ENCODE assay signal across 16 cellular contexts in genomic region chr3:7734456-7734855, GRCh38.
"Had no signal": no experiment of that assay in that cellular context is flagged by ENCODE, and none has a peak within 500 bp of the region (broad histone marks: within the 10 kb centered on the region; RNA-seq: fewer than 3 reads in every experiment).

No MANE protein-coding gene starts in this region.

- H3K4me1 ChIP-seq: foreskin keratinocyte, upper lobe of left lung had no signal

- H3K4me3 ChIP-seq: cardiac muscle cell, upper lobe of left lung had no signal

- H3K4me1 Mint-ChIP-seq: memory B cell had no signal

- H3K27ac ChIP-seq: cardiac muscle cell, foreskin keratinocyte, upper lobe of left lung had no signal

- H3K27ac Mint-ChIP-seq: activated naive CD4-positive, alpha-beta T cell treated with anti-CD3 and anti-CD28 coated beads, Interleukin-2, amount 50 U/mL, for 72 hours; memory B cell; natural killer cell treated with Interleukin-12 subunit alpha and Interleukin-12 subunit beta and Interleukin-15 and Interleukin-18, amount 100 ng/mL, for 72 hours; progenitor cell of endocrine pancreas had no signal

- ATAC-seq: activated naive CD4-positive, alpha-beta T cell treated with anti-CD3 and anti-CD28 coated beads, Interleukin-2, amount 50 U/mL, for 72 hours; foreskin keratinocyte; natural killer cell treated with Interleukin-12 subunit alpha and Interleukin-12 subunit beta and Interleukin-15 and Interleukin-18, amount 100 ng/mL, for 72 hours had no signal

- H3K36me3 ChIP-seq: cardiac muscle cell, upper lobe of left lung had no signal

- H3K9me3 ChIP-seq: upper lobe of left lung had no signal

- H3K4me3 Mint-ChIP-seq: memory B cell; natural killer cell treated with Interleukin-12 subunit alpha and Interleukin-12 subunit beta and Interleukin-15 and Interleukin-18, amount 100 ng/mL, for 72 hours had no signal

- H3K27me3 ChIP-seq: cardiac muscle cell, foreskin keratinocyte, upper lobe of left lung had no signal

- H3K36me3 Mint-ChIP-seq: activated naive CD4-positive, alpha-beta T cell treated with anti-CD3 and anti-CD28 coated beads, Interleukin-2, amount 50 U/mL, for 72 hours; memory B cell; natural killer cell treated with Interleukin-12 subunit alpha and Interleukin-12 subunit beta and Interleukin-15 and Interleukin-18, amount 100 ng/mL, for 72 hours had no signal

- H3K9me3 Mint-ChIP-seq: memory B cell; natural killer cell treated with Interleukin-12 subunit alpha and Interleukin-12 subunit beta and Interleukin-15 and Interleukin-18, amount 100 ng/mL, for 72 hours had no signal

- H3K27me3 Mint-ChIP-seq: natural killer cell treated with Interleukin-12 subunit alpha and Interleukin-12 subunit beta and Interleukin-15 and Interleukin-18, amount 100 ng/mL, for 72 hours; progenitor cell of endocrine pancreas had no signal

- DNase-seq: activated CD4-positive, alpha-beta T cell treated with anti-CD3 and anti-CD28 coated beads for 1 hour; activated CD4-positive, alpha-beta T cell treated with anti-CD3 and anti-CD28 coated beads, Interleukin-2, amount 50 U/mL, for 1 hour; activated T-cell treated with anti-CD3 and anti-CD28 coated beads, Interleukin-2, amount 50 U/mL, for 1 hour; aorta; effector memory CD4-positive, alpha-beta T cell; left cardiac atrium; stimulated activated CD4-positive, alpha-beta T cell treated with anti-CD3 and anti-CD28 coated beads, Interleukin-2, amount 100 ng/mL, for 48 hours; stimulated activated naive CD4-positive, alpha-beta T cell; T-helper 9 cell; upper lobe of left lung had no signal
